18 cellular contexts compared by ENCODE assay signal in the genomic region with DNA sequence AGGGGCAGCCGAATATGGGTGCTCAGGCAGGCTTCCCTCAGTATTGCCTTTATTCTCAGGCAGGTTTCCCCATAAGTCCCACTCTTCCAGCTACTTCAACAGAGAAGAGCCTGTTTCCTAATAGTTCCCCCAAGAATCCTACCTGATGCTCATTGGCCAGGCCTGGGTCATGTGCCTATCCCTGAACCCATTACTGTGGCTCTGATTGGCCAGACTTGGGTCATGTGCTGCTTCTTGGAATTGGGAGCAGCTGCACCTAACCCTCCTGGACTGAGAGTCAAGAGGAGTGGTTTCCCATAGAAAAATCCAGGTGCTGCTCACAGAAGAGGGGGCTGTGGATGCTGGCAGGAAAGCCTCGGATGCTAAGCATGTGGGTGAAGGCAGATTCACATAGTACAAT. TPM values are rescaled to one million over a fixed set of nuclear protein-coding genes. Genes with fewer than 3 reads are reported as not detected.
DNase-seq lines count a peak whose midpoint lies in the region; ATAC-seq, FAIRE-seq and TF ChIP-seq lines count a peak whose summit lies in the region.
"Had no signal": no experiment of that assay in that cellular context is flagged by ENCODE, and none has a peak within 500 bp of the region (broad histone marks: within the 10 kb centered on the region; RNA-seq: fewer than 3 reads in every experiment).

No MANE protein-coding gene starts in this region.

- FAIRE-seq in GM12878 (lab: Jason Lieb, UNC): no peak
- FAIRE-seq: A204.1, GM19239, H54 had no signal

- intact Hi-C loops in GM12878 (cut with micrococcal nuclease; ENCODE audit: unreplicated experiment): no loop called here

- TF ChIP-seq CTCF in SK-N-SH (IDR thresholded peaks at IDR 0.05) (no peak), GM12878 (IDR thresholded peaks at IDR 0.05 in 2 of 3, conservative IDR thresholded peaks at IDR 0.05 in 1 of 3; ENCODE audit: control insufficient read depth in 2 of 3, extremely low read depth in 1 of 3, insufficient read depth in 1 of 3, low read depth in 3 of 3, low read length in 3 of 3) (no peak), type B pancreatic cell (conservative IDR thresholded peaks at IDR 0.05) (no peak)

- TF ChIP-seq RAD21 in SK-N-SH (IDR thresholded peaks at IDR 0.05; ENCODE audit: low read length) (no peak), GM12878 (IDR thresholded peaks at IDR 0.05; ENCODE audit: insufficient read depth, low read depth, low read length) (no peak)

- H3K4me2 ChIP-seq in SK-N-SH (no peak overlapping the region), GM12878 (ENCODE audit: control insufficient read depth, insufficient read depth) (no peak overlapping the region)

- no peak overlapping the region for H3K27ac ChIP-seq in SK-N-SH (ENCODE audit: low read depth in 2 of 2, low read length in 1 of 2)
- H3K27ac ChIP-seq in GM12878 (ENCODE audit: control insufficient read depth, insufficient read depth): no peak overlapping the region
- H3K27ac ChIP-seq: C4-2B, HL-60 had no signal

- H3K79me2 ChIP-seq in SK-N-SH (ENCODE audit: insufficient read depth) (no peaks in the 10 kb centered on the region), GM12878 (ENCODE audit: control insufficient read depth, insufficient read depth, low read length) (no peaks in the 10 kb centered on the region)

- RAD21 ChIA-PET in GM12878 (lab: Charles Lee; ENCODE audit: unreplicated experiment): interaction anchor here (0.9 to 5.4 kb wide), 5 partner anchors 8 to 320 kb away, joined by 3 to 24 read pairs (median 4); no protein-coding TSS in a partner anchor

- TF ChIP-seq POLR2A in GM12878 (IDR thresholded peaks at IDR 0.05; ENCODE audit: low read depth, low read length): no peak

- no peaks in the 10 kb centered on the region for H3K36me3 ChIP-seq in SK-N-SH (replicated peaks in 1 of 2; ENCODE audit: control insufficient read depth in 1 of 2, insufficient read depth in 2 of 2, low read length in 1 of 2)
- no peaks in the 10 kb centered on the region for H3K36me3 ChIP-seq in GM12878 (ENCODE audit: control insufficient read depth in 2 of 2, insufficient read depth in 2 of 2, low read length in 1 of 2)
- H3K36me3 ChIP-seq: BE2C had no signal

- DNase-seq in SK-N-SH (no peak), GM12878 (ENCODE audit: low read depth, low spot score) (no peak), islet precursor cell (peak; percentile 41), type B pancreatic cell (ENCODE audit: extremely low spot score, unreplicated experiment) (no peak), NOMO-1 treated with dmso at 0.1 percent for 144 hours (lab: John Stamatoyannopoulos, UW; ENCODE audit: unreplicated experiment) (no peak)
- DNase-seq in stimulated activated naive CD8-positive, alpha-beta T cell treated with anti-CD3 and anti-CD28 coated beads, Interleukin-15, amount 100 ng/mL, for 72 hours: no peak
- DNase-seq: BE2C; CD4-positive, alpha-beta memory T cell; DND-41; GDM1 had no signal

- H4K20me1 ChIP-seq in SK-N-SH (ENCODE audit: insufficient read depth) (no peaks in the 10 kb centered on the region), GM12878 (ENCODE audit: control insufficient read depth, insufficient read depth) (no peaks in the 10 kb centered on the region)

- H3K9me3 ChIP-seq in SK-N-SH: no peaks in the 10 kb centered on the region
- H3K9me3 ChIP-seq in GM12878 (replicated peaks; ENCODE audit: control insufficient read depth, insufficient read depth, low read length): no peaks in the 10 kb centered on the region
- H3K9me3 ChIP-seq: BE2C had no signal

- H3K27me3 Mint-ChIP-seq in type B pancreatic cell: peaks cover 12% of the 10 kb centered on the region
- no peaks in the 10 kb centered on the region for H3K27me3 Mint-ChIP-seq in stimulated activated naive CD8-positive, alpha-beta T cell treated with anti-CD3 and anti-CD28 coated beads, Interleukin-15, amount 100 ng/mL, for 72 hours

- SMC1A ChIA-PET in GM12878 (lab: Charles Lee; ENCODE audit: uncharacterized antibody, unreplicated experiment): interaction anchor here (0.6 to 3.3 kb wide), 5 partner anchors 24 to 323 kb away, joined by 3 to 27 read pairs (median 6); no protein-coding TSS in a partner anchor

- H2AFZ ChIP-seq in SK-N-SH (ENCODE audit: low read depth) (no peak overlapping the region), GM12878 (ENCODE audit: control insufficient read depth, low read depth, low read length) (no peak overlapping the region)

- no peaks in the 10 kb centered on the region for H3K4me1 Mint-ChIP-seq in type B pancreatic cell (ENCODE audit: unreplicated experiment)
- H3K4me1 Mint-ChIP-seq in stimulated activated naive CD8-positive, alpha-beta T cell treated with anti-CD3 and anti-CD28 coated beads, Interleukin-15, amount 100 ng/mL, for 72 hours: peaks cover 27% of the 10 kb centered on the region

- H3K27me3 ChIP-seq in SK-N-SH (ENCODE audit: insufficient read depth) (no peaks in the 10 kb centered on the region), GM12878 (replicated peaks in 1 of 2; ENCODE audit: control insufficient read depth in 2 of 2, insufficient read depth in 2 of 2, low read length in 1 of 2) (no peaks in the 10 kb centered on the region)
- H3K27me3 ChIP-seq: BE2C had no signal

- H3K9me3 Mint-ChIP-seq in type B pancreatic cell: no peaks in the 10 kb centered on the region
- no peaks in the 10 kb centered on the region for H3K9me3 Mint-ChIP-seq in stimulated activated naive CD8-positive, alpha-beta T cell treated with anti-CD3 and anti-CD28 coated beads, Interleukin-15, amount 100 ng/mL, for 72 hours
- H3K9me3 Mint-ChIP-seq: CD4-positive, alpha-beta memory T cell had no signal

- no peak overlapping the region for H3K4me3 Mint-ChIP-seq in type B pancreatic cell
- H3K4me3 Mint-ChIP-seq in stimulated activated naive CD8-positive, alpha-beta T cell treated with anti-CD3 and anti-CD28 coated beads, Interleukin-15, amount 100 ng/mL, for 72 hours: no peak overlapping the region
- H3K4me3 Mint-ChIP-seq: CD4-positive, alpha-beta memory T cell had no signal

- no TSS peak for BruUV-seq in GM12878 (replicated peaks; lab: Mats Ljungman, UMichigan)

- POLR2A ChIA-PET in SK-N-SH (lab: Yijun Ruan, JAX) (no interaction called here), GM12878 (lab: Charles Lee) (interaction anchor here (0.6 kb wide), 1 partner anchor 14 kb away, joined by 3 read pairs; no protein-coding TSS in a partner anchor)

- no peaks in the 10 kb centered on the region for H3K36me3 Mint-ChIP-seq in type B pancreatic cell
- H3K36me3 Mint-ChIP-seq: CD4-positive, alpha-beta memory T cell had no signal

- 52% methylated on average over 2 of the region's 2 CpGs for WGBS in SK-N-SH (ENCODE audit: low lambda C conversion rate)
- 69% methylated on average over 2 of the region's 2 CpGs for WGBS in GM12878 (ENCODE audit: insufficient coverage, insufficient replicate concordance, low lambda C conversion rate, missing lambda C conversion rate)

- ATAC-seq in SK-N-SH treated with all-trans-retinoic acid at 6 μM for 48 hours: no peak
- ATAC-seq in GM12878: no peak
- no peak for ATAC-seq in stimulated activated naive CD8-positive, alpha-beta T cell treated with anti-CD3 and anti-CD28 coated beads, Interleukin-15, amount 100 ng/mL, for 72 hours
- ATAC-seq: HCT116 had no signal

- in situ Hi-C loops in GM12878 (cut with MboI): no loop called here

- no peak overlapping the region for H3K9ac ChIP-seq in SK-N-SH
- H3K9ac ChIP-seq in GM12878 (ENCODE audit: control insufficient read depth, insufficient read depth, low read length): no peak overlapping the region

- H3K9me2 ChIP-seq in SK-N-SH: no peaks in the 10 kb centered on the region

- CTCF ChIA-PET in SK-N-SH (lab: Yijun Ruan, JAX) (interaction anchor here (1.3 to 2.6 kb wide), 6 partner anchors 10 to 643 kb away, joined by 3 to 11 read pairs (median 5); a partner anchor contains a TSS), GM12878 (lab: Yijun Ruan, JAX) (interaction anchor here (0.6 to 9.4 kb wide), 15 partner anchors 10 to 332 kb away, joined by 3 to 142 read pairs (median 4); no protein-coding TSS in a partner anchor)

- H3K4me1 ChIP-seq in SK-N-SH (ENCODE audit: control insufficient read depth in 1 of 2, insufficient read depth in 2 of 2, low read depth in 1 of 2, low read length in 1 of 2) (no peaks in the 10 kb centered on the region), GM12878 (ENCODE audit: control insufficient read depth, insufficient read depth, low read length) (no peaks in the 10 kb centered on the region)
- H3K4me1 ChIP-seq: BE2C had no signal

- H3K4me3 ChIP-seq in SK-N-SH (ENCODE audit: low read depth in 2 of 2, low read length in 1 of 2) (no peak overlapping the region), GM12878 (no peak overlapping the region)

- no peak overlapping the region for H3K27ac Mint-ChIP-seq in type B pancreatic cell
- no peak overlapping the region for H3K27ac Mint-ChIP-seq in stimulated activated naive CD8-positive, alpha-beta T cell treated with anti-CD3 and anti-CD28 coated beads, Interleukin-15, amount 100 ng/mL, for 72 hours

- no peak for TF ChIP-seq EP300 in SK-N-SH (IDR thresholded peaks at IDR 0.05; ENCODE audit: borderline replicate concordance in 1 of 2, low read depth in 1 of 2, low read length in 1 of 2)
- TF ChIP-seq EP300 in GM12878 (IDR thresholded peaks at IDR 0.05; ENCODE audit: borderline replicate concordance in 1 of 2, control insufficient read depth in 1 of 2, low read depth in 2 of 2, low read length in 2 of 2): no peak

- H3F3A ChIP-seq in SK-N-SH (replicated peaks; ENCODE audit: insufficient read depth): no peaks in the 10 kb centered on the region

RNA-seq across cellular contexts. Expression of a gene that starts 21.7 kb away (rescaled TPM):
- polyA plus RNA-seq in SK-N-SH (2012; rRNA removed) (not detected in 2 replicates), GM12878 (2011; rRNA removed) (not detected in 2 replicates), GM12878 (2014; fragmentation: Illumina TruSeq; extraction: Trizol) (not detected in 2 replicates), GM12878 (2014; fragmentation: Nextera tagmentation; extraction: Ambion mirVana) (not detected), GM12878 (2014; rRNA removed) (not detected in 2 replicates), GM12878 (2016; fragmentation: Nextera tagmentation; extraction: Ambion mirVana) (not detected)
- polyA plus RNA-seq in SK-N-SH (2012; cell fraction: cytosol; rRNA removed): not detected in 2 replicates
- polyA plus RNA-seq in SK-N-SH (2012; cell fraction: nucleus; rRNA removed): not detected in 2 replicates
- not detected in 2 replicates for total RNA-seq in GM12878 (2013; cell fraction: nucleolus; rRNA removed)
- total RNA-seq in GM12878 (2014; rRNA removed) (not detected in 2 replicates), GM12878 (2014; rRNA removed; fragmentation: Illumina TruSeq; extraction: Trizol) (not detected in 2 replicates), GM12878 (2021) (not detected in 2 replicates), type B pancreatic cell (ENCODE audit: low replicate concordance) (not detected in 2 replicates)
- not detected for polyA plus RNA-seq in GM12878 (2011; ENCODE audit: low read depth)
- polyA plus RNA-seq in GM12878 (2011; cell fraction: cytosol; rRNA removed): not detected in 2 replicates
- not detected in 2 replicates for polyA plus RNA-seq in GM12878 (2011; cell fraction: nucleus; rRNA removed)
- polyA plus RNA-seq in GM12878 (2012): not detected in 2 replicates
- polyA minus RNA-seq in GM12878 (2011; rRNA and poly(A)+ RNA removed): not detected in 2 replicates
- polyA minus RNA-seq in GM12878 (2011; cell fraction: cytosol; rRNA and poly(A)+ RNA removed): not detected in 2 replicates
- polyA minus RNA-seq in GM12878 (2011; cell fraction: nucleus; rRNA and poly(A)+ RNA removed): not detected in 2 replicates
- total RNA-seq: CD4-positive, alpha-beta memory T cell had no signal
- polyA plus RNA-seq: AG04450; CD4-positive, alpha-beta memory T cell had no signal

RNA-seq across cellular contexts. Expression of a gene that starts 32.9 kb away (rescaled TPM):
- not detected in 2 replicates for polyA plus RNA-seq in SK-N-SH (2012; rRNA removed)
- polyA plus RNA-seq in SK-N-SH (2012; cell fraction: cytosol; rRNA removed): not detected in 2 replicates
- not detected in 2 replicates for polyA plus RNA-seq in SK-N-SH (2012; cell fraction: nucleus; rRNA removed)
- total RNA-seq in GM12878 (2013; cell fraction: nucleolus; rRNA removed): not detected in 2 replicates
- 0.06 and 0.11 TPM in 2 replicates for total RNA-seq in GM12878 (2014; rRNA removed)
- not detected in 2 replicates for total RNA-seq in GM12878 (2014; rRNA removed; fragmentation: Illumina TruSeq; extraction: Trizol)
- total RNA-seq in GM12878 (2021): 0.10 TPM in 1 of 2 replicates, not detected in the other
- polyA plus RNA-seq in GM12878 (2011; ENCODE audit: low read depth): not detected
- polyA plus RNA-seq in GM12878 (2011; rRNA removed): 0.14 TPM in 1 of 2 replicates, not detected in the other
- 0.03 TPM in 1 of 2 replicates, not detected in the other for polyA plus RNA-seq in GM12878 (2011; cell fraction: cytosol; rRNA removed)
- not detected in 2 replicates for polyA plus RNA-seq in GM12878 (2011; cell fraction: nucleus; rRNA removed)
- polyA plus RNA-seq in GM12878 (2012): 0.06 and 0.08 TPM in 2 replicates
- 0.08 and 0.09 TPM in 2 replicates for polyA plus RNA-seq in GM12878 (2014; fragmentation: Illumina TruSeq; extraction: Trizol)
- under 1 TPM in 1 of 2 experiments, not detected in 1; 0.07 TPM for polyA plus RNA-seq in GM12878 (2014; fragmentation: Nextera tagmentation; extraction: Ambion mirVana)
- not detected in 2 replicates for polyA plus RNA-seq in GM12878 (2014; rRNA removed)
- polyA plus RNA-seq in GM12878 (2016; fragmentation: Nextera tagmentation; extraction: Ambion mirVana): under 1 TPM in 1 of 2 experiments, not detected in 1; 0.13 TPM
- polyA minus RNA-seq in GM12878 (2011; rRNA and poly(A)+ RNA removed): not detected in 2 replicates
- polyA minus RNA-seq in GM12878 (2011; cell fraction: cytosol; rRNA and poly(A)+ RNA removed): not detected in 2 replicates
- not detected in 2 replicates for polyA minus RNA-seq in GM12878 (2011; cell fraction: nucleus; rRNA and poly(A)+ RNA removed)
- not detected in 2 replicates for total RNA-seq in type B pancreatic cell (ENCODE audit: low replicate concordance)
- total RNA-seq: CD4-positive, alpha-beta memory T cell had no signal
- polyA plus RNA-seq: AG04450; CD4-positive, alpha-beta memory T cell had no signal
